13 cellular contexts compared by ENCODE assay signal in genomic region chr7:134368851-134369533, GRCh38. TPM values are rescaled to one million over a fixed set of nuclear protein-coding genes. Genes with fewer than 3 reads are reported as not detected.
DNase-seq lines count a peak whose midpoint lies in the region; ATAC-seq and TF ChIP-seq lines count a peak whose summit lies in the region.
"Had no signal": no experiment of that assay in that cellular context is flagged by ENCODE, and none has a peak within 500 bp of the region (broad histone marks: within the 10 kb centered on the region; RNA-seq: fewer than 3 reads in every experiment).

No MANE protein-coding gene starts in this region.

- ATAC-seq in SK-N-SH treated with all-trans-retinoic acid at 6 μM for 48 hours = no peak
- ATAC-seq in HG02759 (IDR thresholded peaks at IDR 0.05; ENCODE audit: unreplicated experiment) = no peak
- ATAC-seq: stimulated activated naive CD8-positive, alpha-beta T cell treated with anti-CD3 and anti-CD28 coated beads, Interleukin-15, Interleukin-2, amounts not matched to agents 100 U/mL and 50 U/mL, for 24 hours had no signal

- TF ChIP-seq POLR2A in stomach (IDR thresholded peaks at IDR 0.05) = no peak

- no peak for TF ChIP-seq CTCF in stomach (IDR thresholded peaks at IDR 0.05)
- no peak for TF ChIP-seq CTCF in GM13977 (IDR thresholded peaks at IDR 0.05; ENCODE audit: extremely low read depth, insufficient read depth, missing control alignments)

- intact Hi-C loops in stomach (cut with DNase I; ENCODE audit: low total_unique reads) = no loop called here
- intact Hi-C loops in posterior vena cava (cut with DNase I) = no loop called here

- H3K27me3 ChIP-seq in stomach = no peaks in the 10 kb centered on the region

- 9 to 14% (median 12%) methylated on average over 2 of the region's 2 CpGs for WGBS in stomach, 5 donors

- H3K4me3 ChIP-seq in stomach = no peak overlapping the region
- H3K4me3 ChIP-seq: skin epidermis had no signal

- DNase-seq in DMS153 (lab: John Stamatoyannopoulos, UW) = peak; percentile 24
- DNase-seq in DMS153 treated with DMSO at 0.1 percent for 48 hours (lab: John Stamatoyannopoulos, UW; ENCODE audit: unreplicated experiment) = no peak
- peak; percentile 80 for DNase-seq in foreskin melanocyte
- DNase-seq in stomach = peak; percentile 64
- DNase-seq in posterior vena cava (ENCODE audit: low spot score) = no peak
- DNase-seq in GM13977 (ENCODE audit: low spot score) = no peak
- DNase-seq: 8988T; activated naive CD8-positive, alpha-beta T cell treated with anti-CD3 and anti-CD28 coated beads, Interleukin-2, amount 10 ng/mL, durations not matched to agents 7 days and 5 days; NCI-H82; stimulated activated naive CD8-positive, alpha-beta T cell treated with anti-CD3 and anti-CD28 coated beads, Interleukin-15, Interleukin-2, amounts not matched to agents 100 U/mL and 50 U/mL, for 24 hours had no signal

- TF ChIP-seq EP300 in stomach (IDR thresholded peaks at IDR 0.05) = no peak

- H3K9me3 ChIP-seq in stomach = no peaks in the 10 kb centered on the region

- in situ Hi-C loops in GM13977 (cut with MboI; ENCODE audit: low pct_unique_long_range_greater_than_20kb, low sequenced_read_pairs, unreplicated experiment) = no loop called here

- no peaks in the 10 kb centered on the region for H3K36me3 ChIP-seq in stomach

- H3K27ac ChIP-seq in stomach = peak overlapping the region; percentile 67 to 91 (median 81)

- H3K4me1 ChIP-seq in stomach = peaks cover 11 to 46% (median 18%) of the 10 kb centered on the region in 4 donors

TF ChIP-seq in SK-N-SH treated with all-trans-retinoic acid at 6 μM for 48 hours, 23 proteins besides CTCF, POLR2A, EP300 and RAD21:
- TF ChIP-seq ISL1 (CRISPR knock-in tag; IDR thresholded peaks at IDR 0.05) (peak; percentile 46; the same call in 1 of the 2 replicates), ESRRG (CRISPR knock-in tag; IDR thresholded peaks at IDR 0.05) (no peak), OSR1 (CRISPR knock-in tag; IDR thresholded peaks at IDR 0.05) (no peak)

RNA-seq across cellular contexts. Expression of gene SLC35B4, which starts 52.3 kb away (rescaled TPM):
- 10 to 100 TPM in 2 of 5 donors, 1 to 10 TPM in 3; 3.2 to 13.0 (median 8.3) TPM for total RNA-seq in stomach
- polyA plus RNA-seq in stomach = 1 to 10 TPM; 1.9 to 2.0 (median 2.0) TPM
- total RNA-seq in posterior vena cava = 10 to 100 TPM; 18.6 to 19.7 TPM

Comparison
In these comparisons a context has a peak if more than half of its experiments do, and no peak if none do; other contexts are left out.
1. DNase-seq: peak in DMS153 (single experiment), foreskin melanocyte (single experiment) and stomach (single experiment); none in DMS153 treated with DMSO at 0.1 percent for 48 hours (single experiment), posterior vena cava (single experiment) and GM13977 (single experiment).